In the genomic region with DNA sequence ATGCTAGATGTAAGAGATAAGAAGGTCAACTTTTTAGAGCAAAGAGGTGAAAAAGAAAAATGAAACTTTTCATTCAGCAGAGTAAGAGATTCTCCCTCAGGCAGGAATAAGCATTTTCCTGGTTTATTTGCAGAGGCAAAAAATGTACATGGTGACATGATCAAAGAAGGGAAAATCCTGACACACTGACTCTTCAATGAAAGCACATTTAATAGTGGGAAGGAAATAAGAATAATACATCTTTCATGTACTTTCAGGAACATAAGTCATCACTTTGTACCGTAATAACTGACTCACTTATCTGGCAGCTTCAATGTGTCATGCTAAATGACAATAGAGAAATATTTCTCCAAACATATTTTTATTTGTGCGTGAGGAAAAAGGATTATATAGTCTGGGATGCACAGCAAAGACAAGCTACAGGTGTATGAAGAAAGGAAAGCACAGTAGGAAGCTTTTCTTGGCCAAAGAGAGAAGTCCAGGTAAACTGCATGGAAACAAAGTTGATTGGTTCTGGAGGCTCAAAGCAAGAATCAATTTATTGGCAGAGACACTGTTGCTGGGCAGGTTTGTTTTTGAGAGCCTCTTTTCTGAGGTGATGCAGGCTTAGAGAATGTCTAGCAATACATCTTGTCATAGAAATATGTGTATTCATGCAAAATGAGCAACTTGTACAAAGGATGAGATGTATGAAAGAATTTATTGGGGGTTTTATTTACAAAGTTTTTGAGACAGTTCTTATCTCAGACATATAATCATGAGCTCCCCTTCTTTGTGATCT, we compare ENCODE assay signal across 16 cellular contexts.
DNase-seq lines count a peak whose midpoint lies in the region; ATAC-seq, FAIRE-seq and TF ChIP-seq lines count a peak whose summit lies in the region.
"Had no signal": no experiment of that assay in that cellular context is flagged by ENCODE, and none has a peak within 500 bp of the region (broad histone marks: within the 10 kb centered on the region; RNA-seq: fewer than 3 reads in every experiment).

No MANE protein-coding gene starts in this region.

- H3K4me3 ChIP-seq in endothelial cell of umbilical vein (replicated peaks in 1 of 3; ENCODE audit: insufficient read depth in 1 of 3, low read depth in 1 of 3, low read length in 3 of 3) = peak overlapping the region in 1 of 3 experiments; percentile 23
- H3K4me3 ChIP-seq in smooth muscle cell = no peak overlapping the region
- H3K4me3 ChIP-seq: left ventricle myocardium inferior, right atrium auricular region, uterus had no signal

- H3K36me3 ChIP-seq in endothelial cell of umbilical vein (ENCODE audit: control insufficient read depth in 2 of 2, extremely low read depth in 1 of 2, insufficient read depth in 2 of 2, low read length in 2 of 2) = no peaks in the 10 kb centered on the region
- no peaks in the 10 kb centered on the region for H3K36me3 ChIP-seq in smooth muscle cell (ENCODE audit: low read depth)
- H3K36me3 ChIP-seq: left ventricle myocardium inferior, right atrium auricular region, uterus had no signal

- in situ Hi-C loops in SK-MEL-5 (cut with HindIII; ENCODE audit: low pct_unique_long_range_greater_than_20kb, low sequenced_read_pairs) = no loop called here

- peak overlapping the region; percentile 58 for H3K9ac ChIP-seq in endothelial cell of umbilical vein (replicated peaks; ENCODE audit: extremely low read depth, insufficient read depth, low read length)
- H3K9ac ChIP-seq in smooth muscle cell (ENCODE audit: low read depth) = no peak overlapping the region

- ATAC-seq in HG03108 (IDR thresholded peaks at IDR 0.05; ENCODE audit: unreplicated experiment) = no peak
- ATAC-seq: stimulated activated effector memory CD8-positive, alpha-beta T cell treated with anti-CD3 and anti-CD28 coated beads, Interleukin-12 subunit alpha, Interleukin-12 subunit beta, amount 100 ng/mL, for 72 hours; WTC11 had no signal

- FAIRE-seq in endothelial cell of umbilical vein (lab: Jason Lieb, UNC) = peak; percentile 81

- H4K20me1 ChIP-seq in endothelial cell of umbilical vein (replicated peaks; ENCODE audit: control insufficient read depth, extremely low read depth, insufficient read depth, low read length) (no peaks in the 10 kb centered on the region), smooth muscle cell (ENCODE audit: low read depth) (no peaks in the 10 kb centered on the region)

- peak overlapping the region; percentile 73 for H3K27ac ChIP-seq in endothelial cell of umbilical vein (ENCODE audit: insufficient read depth, low read depth, low read length)
- H3K27ac ChIP-seq in smooth muscle cell (ENCODE audit: low read depth) = peak overlapping the region; percentile 57
- H3K27ac ChIP-seq: left ventricle myocardium inferior, right atrium auricular region, uterus had no signal

- BruUV-seq in endothelial cell of umbilical vein (replicated peaks; lab: Mats Ljungman, UMichigan) = TSS peak; percentile 78

- CTCF ChIA-PET in endothelial cell of umbilical vein (lab: Charles Lee) = interaction anchor here (1.3 kb wide), 1 partner anchor 309 kb away, joined by 3 read pairs; no protein-coding TSS in a partner anchor

- intact Hi-C loops in endothelial cell of umbilical vein (cut with micrococcal nuclease) = loop anchor here (1.0 to 5.0 kb wide), 4 partner anchors 145 to 470 kb away; no protein-coding TSS in a partner anchor

- POLR2A ChIA-PET in endothelial cell of umbilical vein (lab: Charles Lee) = no interaction called here

- WGBS in smooth muscle cell (ENCODE audit: low lambda C conversion rate) = 78% methylated on average over 2 of the region's 2 CpGs

- H3K9me1 ChIP-seq in endothelial cell of umbilical vein (replicated peaks; ENCODE audit: control insufficient read depth, extremely low read depth, insufficient read depth, low read length) = no peaks in the 10 kb centered on the region

- no peak for TF ChIP-seq CTCF in endothelial cell of umbilical vein (IDR thresholded peaks at IDR 0.05; ENCODE audit: extremely low read depth in 1 of 2, insufficient read depth in 1 of 2, low read depth in 1 of 2, low read length in 2 of 2)
- TF ChIP-seq CTCF in smooth muscle cell (IDR thresholded peaks at IDR 0.05; ENCODE audit: borderline replicate concordance, insufficient read depth, poor library complexity, severe bottlenecking) = no peak

- no peak for TF ChIP-seq POLR2A in endothelial cell of umbilical vein (IDR thresholded peaks at IDR 0.05; ENCODE audit: low read depth, low read length)

- no peaks in the 10 kb centered on the region for H3K79me2 ChIP-seq in endothelial cell of umbilical vein (ENCODE audit: control insufficient read depth, insufficient read depth, low read length)
- no peaks in the 10 kb centered on the region for H3K79me2 ChIP-seq in smooth muscle cell (ENCODE audit: low read depth)

- H3K27me3 ChIP-seq in endothelial cell of umbilical vein (ENCODE audit: control insufficient read depth in 2 of 2, insufficient read depth in 2 of 2, low read length in 2 of 2) (no peaks in the 10 kb centered on the region), smooth muscle cell (ENCODE audit: low read depth) (no peaks in the 10 kb centered on the region)
- H3K27me3 ChIP-seq: right atrium auricular region, uterus had no signal

- dilution Hi-C loops in endothelial cell of umbilical vein (cut with MboI; ENCODE audit: extremely low pct_ligation_motif_present, low sequenced_read_pairs) = no loop called here

- H3K4me1 ChIP-seq in endothelial cell of umbilical vein (ENCODE audit: control insufficient read depth, extremely low read depth, insufficient read depth, low read length) (peaks cover 24% of the 10 kb centered on the region), smooth muscle cell (ENCODE audit: low read depth) (no peaks in the 10 kb centered on the region)
- H3K4me1 ChIP-seq: left ventricle myocardium inferior, right atrium auricular region, uterus had no signal

- H3K4me2 ChIP-seq in endothelial cell of umbilical vein (ENCODE audit: insufficient read depth, low read length) (peak overlapping the region; percentile 63), smooth muscle cell (no peak overlapping the region)

- H3K9me3 ChIP-seq in endothelial cell of umbilical vein (replicated peaks; ENCODE audit: control insufficient read depth, insufficient read depth, low read length) (no peaks in the 10 kb centered on the region), smooth muscle cell (replicated peaks; ENCODE audit: low read depth) (no peaks in the 10 kb centered on the region)
- H3K9me3 ChIP-seq: left ventricle myocardium inferior, right atrium auricular region, uterus had no signal

- H3F3A ChIP-seq in smooth muscle cell (ENCODE audit: low read depth) = no peaks in the 10 kb centered on the region

- peak; percentile 23 for DNase-seq in HPDE6-E6E7 (ENCODE audit: extremely low spot score)
- DNase-seq in SK-MEL-5 (ENCODE audit: low read depth, low spot score) = peak; percentile 26
- peak; percentile 79 for DNase-seq in endothelial cell of umbilical vein (ENCODE audit: low read depth, low spot score)
- DNase-seq in smooth muscle cell (lab: John Stamatoyannopoulos, UW; ENCODE audit: unreplicated experiment) = no peak
- DNase-seq in GM19238 (ENCODE audit: insufficient read length, low spot score) = no peak
- no peak for DNase-seq in LoVo (ENCODE audit: low spot score)
- DNase-seq: activated naive CD4-positive, alpha-beta T cell treated with Interleukin-2 at 50 U/mL for 16 hours; H7; left ventricle myocardium inferior; naive B cell; stimulated activated CD4-positive, alpha-beta T cell treated with anti-CD3 and anti-CD28 coated beads, Interleukin-4, amount 100 ng/mL, for 4 hours; uterus had no signal

- H2AFZ ChIP-seq in endothelial cell of umbilical vein (ENCODE audit: low read depth, low read length) (no peak overlapping the region), smooth muscle cell (ENCODE audit: low read depth) (no peak overlapping the region)

TF ChIP-seq in endothelial cell of umbilical vein, 7 proteins besides CTCF, POLR2A, EP300 and RAD21:
- no peak for TF ChIP-seq MYC (IDR thresholded peaks at IDR 0.05; ENCODE audit: low read depth, low read length)
- TF ChIP-seq JUN (IDR thresholded peaks at IDR 0.05; ENCODE audit: borderline replicate concordance, insufficient read depth, insufficient read length, low read depth) = peak; percentile 93
- peak; percentile 50 for TF ChIP-seq GATA2 (IDR thresholded peaks at IDR 0.05; ENCODE audit: insufficient read depth, insufficient read length, low read depth, low read length)
- no peak for TF ChIP-seq EZH2 (IDR thresholded peaks at IDR 0.05; ENCODE audit: borderline replicate concordance, low read depth, low read length, severe bottlenecking)
- peak; percentile 93 for TF ChIP-seq FOS (IDR thresholded peaks at IDR 0.05; ENCODE audit: borderline replicate concordance, insufficient read depth, low read length)
- TF ChIP-seq POLR2AphosphoS5 (IDR thresholded peaks at IDR 0.05; ENCODE audit: insufficient read depth, low read depth, low read length) = no peak

Comparison
In these comparisons a context has a peak if more than half of its experiments do, and no peak if none do; other contexts are left out.
1. DNase-seq: peak in HPDE6-E6E7 (single experiment), SK-MEL-5 (single experiment) and endothelial cell of umbilical vein (single experiment); none in smooth muscle cell (single experiment), GM19238 (single experiment) and LoVo (single experiment).